In the genomic region with DNA sequence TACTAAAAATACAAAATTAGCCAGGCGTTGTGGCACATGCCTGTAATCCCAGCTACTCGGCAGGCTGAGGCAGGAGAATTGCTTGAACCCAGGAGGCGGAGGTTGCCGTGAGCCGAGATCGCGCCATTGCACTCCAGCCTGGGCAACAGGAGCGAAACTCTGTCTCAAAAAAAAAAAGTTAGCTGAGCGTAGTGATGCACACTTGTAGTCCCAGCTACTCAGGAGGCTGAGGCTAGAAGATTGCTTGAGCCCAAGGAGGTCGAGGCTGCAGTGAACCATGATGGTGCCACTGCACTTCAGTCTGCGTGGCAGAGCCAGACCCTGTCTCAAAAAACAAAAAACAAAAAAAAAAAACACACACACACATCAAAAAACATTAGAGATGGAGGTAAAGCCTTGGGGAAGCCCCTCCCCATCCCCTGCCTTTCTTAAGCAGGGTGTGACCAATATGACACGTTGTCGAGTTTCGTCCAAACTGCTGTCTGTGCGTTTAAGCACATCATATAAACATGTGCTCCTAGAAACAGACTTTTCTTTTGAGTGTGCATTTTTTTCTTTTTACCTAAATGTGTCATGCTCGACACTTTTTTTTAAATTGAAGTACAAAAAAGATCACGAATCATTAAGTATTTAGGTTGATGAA, we compare ENCODE assay signal across 11 cellular contexts. TPM values are rescaled to one million over a fixed set of nuclear protein-coding genes. Genes with fewer than 3 reads are reported as not detected.
DNase-seq lines count a peak whose midpoint lies in the region; ATAC-seq, FAIRE-seq and TF ChIP-seq lines count a peak whose summit lies in the region.
"Not testable (repeated sequence)": the region's sequence is repeated elsewhere in the genome, so short reads cannot be mapped to it uniquely, and the experiment has no call there.
"Had no signal": no experiment of that assay in that cellular context is flagged by ENCODE, and none has a peak within 500 bp of the region (broad histone marks: within the 10 kb centered on the region; RNA-seq: fewer than 3 reads in every experiment).

No MANE protein-coding gene starts in this region.

- H3K9me2 ChIP-seq in GM23338 (ENCODE audit: insufficient read depth): not testable (repeated sequence)

- not testable (repeated sequence) for H3K9me3 Mint-ChIP-seq in GM23338; activated CD8-positive, alpha-beta T cell treated with anti-CD3 and anti-CD28 coated beads for 36 hours; activated naive CD4-positive, alpha-beta T cell treated with anti-CD3 and anti-CD28 coated beads, Interleukin-2, amount 10 ng/mL, durations not matched to agents 7 days and 5 days; memory B cell

- peak overlapping the region; percentile 56; the same call in 1 of the 2 replicates for H3K4me2 ChIP-seq in GM23338

- CTCF ChIA-PET in activated CD8-positive, alpha-beta T cell treated with anti-CD3 and anti-CD28 coated beads for 36 hours (lab: Charles Lee): interaction anchor here (3.5 kb wide), 1 partner anchor 24 kb away, joined by 19 read pairs; a partner anchor contains a TSS
- CTCF ChIA-PET in activated naive CD4-positive, alpha-beta T cell treated with anti-CD3 and anti-CD28 coated beads, Interleukin-2, amount 10 ng/mL, durations not matched to agents 7 days and 5 days (lab: Charles Lee): interaction anchor here (1.6 kb wide), 1 partner anchor 10 kb away, joined by 5 read pairs; no protein-coding TSS in a partner anchor

- not testable (repeated sequence) for TF ChIP-seq CTCF in GM23338 (conservative IDR thresholded peaks at IDR 0.05; ENCODE audit: low read depth in 2 of 2); activated CD8-positive, alpha-beta T cell treated with anti-CD3 and anti-CD28 coated beads for 36 hours (IDR thresholded peaks at IDR 0.05)

- not testable (repeated sequence) for H3K4me3 Mint-ChIP-seq in GM23338; activated CD8-positive, alpha-beta T cell treated with anti-CD3 and anti-CD28 coated beads for 36 hours; activated naive CD4-positive, alpha-beta T cell treated with anti-CD3 and anti-CD28 coated beads, Interleukin-2, amount 10 ng/mL, durations not matched to agents 7 days and 5 days
- H3K4me3 Mint-ChIP-seq in memory B cell: peak overlapping the region; percentile 3

- H3K36me3 ChIP-seq in GM23338 (ENCODE audit: insufficient read depth): not testable (repeated sequence)

- H3K79me2 ChIP-seq in GM23338 (replicated peaks; ENCODE audit: insufficient read depth): not testable (repeated sequence)

- POLR2A ChIA-PET in activated CD8-positive, alpha-beta T cell treated with anti-CD3 and anti-CD28 coated beads for 36 hours (lab: Charles Lee): not testable (repeated sequence)

- H3K36me3 Mint-ChIP-seq in GM23338 (ENCODE audit: low read depth); activated CD8-positive, alpha-beta T cell treated with anti-CD3 and anti-CD28 coated beads for 36 hours (ENCODE audit: low read depth); activated naive CD4-positive, alpha-beta T cell treated with anti-CD3 and anti-CD28 coated beads, Interleukin-2, amount 10 ng/mL, durations not matched to agents 7 days and 5 days; memory B cell: not testable (repeated sequence)

- ATAC-seq in GM23338: not testable (repeated sequence)
- ATAC-seq in activated CD8-positive, alpha-beta T cell treated with anti-CD3 and anti-CD28 coated beads for 36 hours: peak; percentile 65
- ATAC-seq in memory B cell (ENCODE audit: low read depth): peak; percentile 65

- H3K27ac ChIP-seq in GM23338 (ENCODE audit: low read depth): 0 out of 2 replicates have a peak overlapping the region, but pooled peaks have one; percentile 30

- FAIRE-seq in GM12891 (lab: Jason Lieb, UNC): peak; percentile 87

- peak overlapping the region; percentile 95 for H2AFZ ChIP-seq in GM23338

- intact Hi-C loops in activated CD8-positive, alpha-beta T cell treated with anti-CD3 and anti-CD28 coated beads for 36 hours (cut with micrococcal nuclease): not testable (repeated sequence)

- H3K27me3 ChIP-seq in GM23338 (ENCODE audit: insufficient read depth): not testable (repeated sequence)

- H4K20me1 ChIP-seq in GM23338 (replicated peaks; ENCODE audit: insufficient read depth): not testable (repeated sequence)

- H3K4me1 Mint-ChIP-seq in GM23338 (peaks cover 16% of the 10 kb centered on the region), memory B cell (peaks cover 18% of the 10 kb centered on the region)
- H3K4me1 Mint-ChIP-seq in activated CD8-positive, alpha-beta T cell treated with anti-CD3 and anti-CD28 coated beads for 36 hours (ENCODE audit: low read depth): peaks cover 23% of the 10 kb centered on the region
- H3K4me1 Mint-ChIP-seq in activated naive CD4-positive, alpha-beta T cell treated with anti-CD3 and anti-CD28 coated beads, Interleukin-2, amount 10 ng/mL, durations not matched to agents 7 days and 5 days: peaks cover 28% of the 10 kb centered on the region

- peaks cover 27% of the 10 kb centered on the region for H3K4me1 ChIP-seq in GM23338 (ENCODE audit: insufficient read depth)

- H3K27me3 Mint-ChIP-seq in GM23338 (ENCODE audit: insufficient read depth, low read depth, poor library complexity): peaks cover 14% of the 10 kb centered on the region
- H3K27me3 Mint-ChIP-seq in activated CD8-positive, alpha-beta T cell treated with anti-CD3 and anti-CD28 coated beads for 36 hours; memory B cell: not testable (repeated sequence)
- peaks cover 22% of the 10 kb centered on the region for H3K27me3 Mint-ChIP-seq in activated naive CD4-positive, alpha-beta T cell treated with anti-CD3 and anti-CD28 coated beads, Interleukin-2, amount 10 ng/mL, durations not matched to agents 7 days and 5 days

- not testable (repeated sequence) for DNase-seq in GM12891 (ENCODE audit: insufficient read length, low spot score); GM23338 (ENCODE audit: low spot score); memory B cell (ENCODE audit: low spot score in 2 of 2)
- DNase-seq in T-helper 22 cell (ENCODE audit: low read depth): peak; percentile 26
- peak; percentile 76 for DNase-seq in activated CD8-positive, alpha-beta T cell treated with anti-CD3 and anti-CD28 coated beads for 36 hours
- peak; percentile 29 for DNase-seq in activated naive CD4-positive, alpha-beta T cell treated with anti-CD3 and anti-CD28 coated beads, Interleukin-2, amount 10 ng/mL, durations not matched to agents 7 days and 5 days
- peak; percentile 56 for DNase-seq in stimulated activated CD4-positive, alpha-beta T cell treated with anti-CD3 and anti-CD28 coated beads, Interleukin-4, amount 100 ng/mL, for 1 hour

- not testable (repeated sequence) for H3K4me3 ChIP-seq in GM23338

- H3K27ac Mint-ChIP-seq in GM23338, memory B cell: not testable (repeated sequence)
- H3K27ac Mint-ChIP-seq in activated CD8-positive, alpha-beta T cell treated with anti-CD3 and anti-CD28 coated beads for 36 hours: peak overlapping the region; percentile 90
- peak overlapping the region; percentile 65 for H3K27ac Mint-ChIP-seq in activated naive CD4-positive, alpha-beta T cell treated with anti-CD3 and anti-CD28 coated beads, Interleukin-2, amount 10 ng/mL, durations not matched to agents 7 days and 5 days

- TF ChIP-seq POLR2A in GM12891 (IDR thresholded peaks at IDR 0.05; ENCODE audit: low read depth, low read length): not testable (repeated sequence)

- peaks cover 20% of the 10 kb centered on the region for H3F3A ChIP-seq in GM23338 (replicated peaks; ENCODE audit: low read depth)

RNA-seq across cellular contexts. Expression of a gene that starts 1.1 kb away (rescaled TPM):
- 4.2 TPM for polyA plus RNA-seq in GM12891 (2012; ENCODE audit: low read depth, missing spikeins)
- total RNA-seq in GM23338 (2014; rRNA removed; shearing (Covaris generic)): 3.6 and 4.1 TPM in 2 replicates
- 1.5 and 1.6 TPM in 2 replicates for polyA plus RNA-seq in GM23338 (2016; fragmentation: Nextera tagmentation; extraction: Ambion mirVana)
- total RNA-seq in activated CD8-positive, alpha-beta T cell treated with anti-CD3 and anti-CD28 coated beads for 36 hours: 1 to 10 TPM; 1.4 to 1.8 TPM
- total RNA-seq: foreskin keratinocyte, osteocyte, smooth muscle cell had no signal
- polyA plus RNA-seq: foreskin keratinocyte, smooth muscle cell had no signal

RNA-seq across cellular contexts. Expression of a gene that starts 6.3 kb away (rescaled TPM):
- polyA plus RNA-seq in GM12891 (2012; ENCODE audit: low read depth, missing spikeins): 0.47 TPM
- total RNA-seq in GM23338 (2014; rRNA removed; shearing (Covaris generic)): 17.3 and 26.7 TPM in 2 replicates
- 4.0 and 4.7 TPM in 2 replicates for polyA plus RNA-seq in GM23338 (2016; fragmentation: Nextera tagmentation; extraction: Ambion mirVana)
- total RNA-seq in activated CD8-positive, alpha-beta T cell treated with anti-CD3 and anti-CD28 coated beads for 36 hours: 1 to 10 TPM in 1 of 2 experiments, under 1 TPM in 1; 0.63 to 1.2 TPM

RNA-seq across cellular contexts. Expression of a gene that starts 24.3 kb away (rescaled TPM):
- polyA plus RNA-seq in GM12891 (2012; ENCODE audit: low read depth, missing spikeins): 10.3 TPM
- total RNA-seq in GM23338 (2014; rRNA removed; shearing (Covaris generic)): 4.3 and 5.7 TPM in 2 replicates
- polyA plus RNA-seq in GM23338 (2016; fragmentation: Nextera tagmentation; extraction: Ambion mirVana): 7.6 and 8.0 TPM in 2 replicates
- 10 to 100 TPM; 11.7 to 12.5 TPM for total RNA-seq in activated CD8-positive, alpha-beta T cell treated with anti-CD3 and anti-CD28 coated beads for 36 hours

RNA-seq across cellular contexts. Expression of a gene that starts 38.7 kb away (rescaled TPM):
- polyA plus RNA-seq in GM12891 (2012; ENCODE audit: low read depth, missing spikeins): 0.40 TPM
- 3.9 TPM in 2 replicates for total RNA-seq in GM23338 (2014; rRNA removed; shearing (Covaris generic))
- polyA plus RNA-seq in GM23338 (2016; fragmentation: Nextera tagmentation; extraction: Ambion mirVana): 10.7 and 11.6 TPM in 2 replicates
- 1 to 10 TPM in 1 of 2 experiments, under 1 TPM in 1; 0.69 to 1.5 TPM for total RNA-seq in activated CD8-positive, alpha-beta T cell treated with anti-CD3 and anti-CD28 coated beads for 36 hours

RNA-seq across cellular contexts. Expression of a gene that starts 39.3 kb away (rescaled TPM):
- not detected for polyA plus RNA-seq in GM12891 (2012; ENCODE audit: low read depth, missing spikeins)
- total RNA-seq in GM23338 (2014; rRNA removed; shearing (Covaris generic)): 0.14 and 0.70 TPM in 2 replicates
- polyA plus RNA-seq in GM23338 (2016; fragmentation: Nextera tagmentation; extraction: Ambion mirVana): 1.5 and 2.6 TPM in 2 replicates
- total RNA-seq in activated CD8-positive, alpha-beta T cell treated with anti-CD3 and anti-CD28 coated beads for 36 hours: not detected
- total RNA-seq: Right ventricle myocardium inferior had no signal
